1 cellular context compared by ENCODE assay signal in genomic region chr21:34915364-34915834, GRCh38.
TF ChIP-seq lines count a peak whose summit lies in the region.

No MANE protein-coding gene starts in this region.

TF ChIP-seq in GM23338, 12 proteins besides CTCF, POLR2A, EP300 and RAD21 (continued from another document):
- TF ChIP-seq ZNF462 (CRISPR knock-in tag; IDR thresholded peaks at IDR 0.05): no peak
- TF ChIP-seq NANOG (IDR thresholded peaks at IDR 0.05; ENCODE audit: borderline replicate concordance): no peak
- no peak for TF ChIP-seq ETS1 (IDR thresholded peaks at IDR 0.05)
- no peak for TF ChIP-seq CREB1 (CRISPR knock-in tag; IDR thresholded peaks at IDR 0.05; ENCODE audit: low read depth)
